1 cellular context compared by ENCODE assay signal in the genomic region with DNA sequence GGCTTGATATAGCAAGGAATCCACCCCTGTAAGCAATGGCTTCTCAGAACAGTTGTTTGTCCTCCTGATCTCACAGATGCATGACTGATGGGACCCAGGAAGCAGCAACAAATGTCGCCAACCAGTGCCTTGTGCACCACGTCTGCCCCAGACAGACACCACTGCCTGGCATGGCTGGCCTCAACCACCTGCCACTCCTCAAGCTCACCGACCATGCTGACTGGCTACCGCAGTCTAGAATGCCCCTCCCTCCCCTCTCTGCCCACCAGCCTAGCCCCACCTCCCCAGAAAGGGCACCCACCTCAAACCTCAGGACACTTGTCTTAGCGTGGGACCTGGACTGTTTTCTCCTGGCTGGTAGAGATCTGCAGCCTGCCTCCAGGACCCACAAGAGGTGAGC.
TF ChIP-seq lines count a peak whose summit lies in the region.

No MANE protein-coding gene starts in this region.

TF ChIP-seq in GM12878, 131 proteins besides CTCF, POLR2A, EP300 and RAD21:
- no peak for TF ChIP-seq ZZZ3 (IDR thresholded peaks at IDR 0.05; ENCODE audit: control insufficient read depth, insufficient read length, low read depth)
- TF ChIP-seq, protein P1, sequence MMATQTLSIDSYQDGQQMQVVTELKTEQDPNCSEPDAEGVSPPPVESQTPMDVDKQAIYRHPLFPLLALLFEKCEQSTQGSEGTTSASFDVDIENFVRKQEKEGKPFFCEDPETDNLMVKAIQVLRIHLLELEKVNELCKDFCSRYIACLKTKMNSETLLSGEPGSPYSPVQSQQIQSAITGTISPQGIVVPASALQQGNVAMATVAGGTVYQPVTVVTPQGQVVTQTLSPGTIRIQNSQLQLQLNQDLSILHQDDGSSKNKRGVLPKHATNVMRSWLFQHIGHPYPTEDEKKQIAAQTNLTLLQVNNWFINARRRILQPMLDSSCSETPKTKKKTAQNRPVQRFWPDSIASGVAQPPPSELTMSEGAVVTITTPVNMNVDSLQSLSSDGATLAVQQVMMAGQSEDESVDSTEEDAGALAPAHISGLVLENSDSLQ (IDR thresholded peaks at IDR 0.05), result peak; percentile 42
- no peak for TF ChIP-seq IKZF2 (IDR thresholded peaks at IDR 0.05)
- TF ChIP-seq, protein P2, sequence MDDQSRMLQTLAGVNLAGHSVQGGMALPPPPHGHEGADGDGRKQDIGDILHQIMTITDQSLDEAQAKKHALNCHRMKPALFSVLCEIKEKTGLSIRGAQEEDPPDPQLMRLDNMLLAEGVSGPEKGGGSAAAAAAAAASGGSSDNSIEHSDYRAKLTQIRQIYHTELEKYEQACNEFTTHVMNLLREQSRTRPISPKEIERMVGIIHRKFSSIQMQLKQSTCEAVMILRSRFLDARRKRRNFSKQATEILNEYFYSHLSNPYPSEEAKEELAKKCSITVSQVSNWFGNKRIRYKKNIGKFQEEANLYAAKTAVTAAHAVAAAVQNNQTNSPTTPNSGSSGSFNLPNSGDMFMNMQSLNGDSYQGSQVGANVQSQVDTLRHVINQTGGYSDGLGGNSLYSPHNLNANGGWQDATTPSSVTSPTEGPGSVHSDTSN (IDR thresholded peaks at IDR 0.05; ENCODE audit: insufficient replicate concordance, low read depth, low read length), result peak; percentile 49
